Comparison of ENCODE assay signal across 1 cellular context in genomic region chr3:111582114-111582461, GRCh38.
TF ChIP-seq lines count a peak whose summit lies in the region.

No MANE protein-coding gene starts in this region.

TF ChIP-seq in HepG2, 621 proteins besides CTCF, POLR2A, EP300 and RAD21 (continued from another document):
- TF ChIP-seq ZBTB10 (CRISPR knock-in tag; IDR thresholded peaks at IDR 0.05; ENCODE audit: borderline replicate concordance) (no peak), NRL (CRISPR knock-in tag; IDR thresholded peaks at IDR 0.05; ENCODE audit: borderline replicate concordance) (no peak), ZFY (CRISPR knock-in tag; IDR thresholded peaks at IDR 0.05) (no peak), NR2F2 (IDR thresholded peaks at IDR 0.05; ENCODE audit: borderline replicate concordance, low read depth) (no peak), FIP1L1 (IDR thresholded peaks at IDR 0.05; ENCODE audit: borderline replicate concordance, insufficient read depth, low read depth, low read length) (no peak), HNRNPUL1 (IDR thresholded peaks at IDR 0.05; ENCODE audit: low read depth, low read length) (no peak), IRF2 (CRISPR knock-in tag; IDR thresholded peaks at IDR 0.05) (no peak), WIZ (CRISPR knock-in tag; IDR thresholded peaks at IDR 0.05) (no peak), GABPB1 (CRISPR knock-in tag; IDR thresholded peaks at IDR 0.05) (no peak), SYNCRIP (IDR thresholded peaks at IDR 0.05; ENCODE audit: insufficient read depth, low read depth, low read length) (no peak), ATF7 (IDR thresholded peaks at IDR 0.05) (no peak), ATF7 (CRISPR knock-in tag; IDR thresholded peaks at IDR 0.05) (no peak), ZNF362 (CRISPR knock-in tag; IDR thresholded peaks at IDR 0.05; ENCODE audit: borderline replicate concordance) (no peak)
- TF ChIP-seq, protein P1, sequence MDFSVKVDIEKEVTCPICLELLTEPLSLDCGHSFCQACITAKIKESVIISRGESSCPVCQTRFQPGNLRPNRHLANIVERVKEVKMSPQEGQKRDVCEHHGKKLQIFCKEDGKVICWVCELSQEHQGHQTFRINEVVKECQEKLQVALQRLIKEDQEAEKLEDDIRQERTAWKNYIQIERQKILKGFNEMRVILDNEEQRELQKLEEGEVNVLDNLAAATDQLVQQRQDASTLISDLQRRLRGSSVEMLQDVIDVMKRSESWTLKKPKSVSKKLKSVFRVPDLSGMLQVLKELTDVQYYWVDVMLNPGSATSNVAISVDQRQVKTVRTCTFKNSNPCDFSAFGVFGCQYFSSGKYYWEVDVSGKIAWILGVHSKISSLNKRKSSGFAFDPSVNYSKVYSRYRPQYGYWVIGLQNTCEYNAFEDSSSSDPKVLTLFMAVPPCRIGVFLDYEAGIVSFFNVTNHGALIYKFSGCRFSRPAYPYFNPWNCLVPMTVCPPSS (IDR thresholded peaks at IDR 0.05) = no peak
